In the genomic region with DNA sequence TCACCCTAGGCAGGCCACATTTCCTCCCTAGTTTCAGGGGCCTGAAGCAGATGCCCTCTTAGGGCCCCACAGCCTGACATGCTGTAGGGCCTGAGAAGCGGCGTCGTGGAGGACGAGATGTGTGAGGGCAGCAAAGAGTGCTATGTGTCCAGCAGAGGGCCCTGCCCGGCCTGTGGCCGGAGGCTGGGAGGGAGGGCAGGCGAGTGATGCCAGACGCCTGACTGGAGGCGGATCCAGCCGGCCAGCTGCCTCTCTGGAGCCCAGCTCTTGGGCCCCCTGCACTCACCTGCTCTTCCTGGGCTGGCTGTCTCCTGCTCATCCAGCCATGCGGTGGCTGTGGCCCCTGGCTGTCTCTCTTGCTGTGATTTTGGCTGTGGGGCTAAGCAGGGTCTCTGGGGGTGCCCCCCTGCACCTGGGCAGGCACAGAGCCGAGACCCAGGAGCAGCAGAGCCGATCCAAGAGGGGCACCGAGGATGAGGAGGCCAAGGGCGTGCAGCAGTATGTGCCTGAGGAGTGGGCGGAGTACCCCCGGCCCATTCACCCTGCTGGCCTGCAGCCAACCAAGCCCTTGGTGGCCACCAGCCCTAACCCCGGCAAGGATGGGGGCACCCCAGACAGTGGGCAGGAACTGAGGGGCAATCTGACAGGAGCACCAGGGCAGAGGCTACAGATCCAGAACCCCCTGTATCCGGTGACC, we compare ENCODE assay signal across 9 cellular contexts. TPM values are rescaled to one million over a fixed set of nuclear protein-coding genes. Genes with fewer than 3 reads are reported as not detected.
DNase-seq lines count a peak whose midpoint lies in the region; ATAC-seq, FAIRE-seq and TF ChIP-seq lines count a peak whose summit lies in the region.
"Had no signal": no experiment of that assay in that cellular context is flagged by ENCODE, and none has a peak within 500 bp of the region (broad histone marks: within the 10 kb centered on the region; RNA-seq: fewer than 3 reads in every experiment).

A gene with protein sequence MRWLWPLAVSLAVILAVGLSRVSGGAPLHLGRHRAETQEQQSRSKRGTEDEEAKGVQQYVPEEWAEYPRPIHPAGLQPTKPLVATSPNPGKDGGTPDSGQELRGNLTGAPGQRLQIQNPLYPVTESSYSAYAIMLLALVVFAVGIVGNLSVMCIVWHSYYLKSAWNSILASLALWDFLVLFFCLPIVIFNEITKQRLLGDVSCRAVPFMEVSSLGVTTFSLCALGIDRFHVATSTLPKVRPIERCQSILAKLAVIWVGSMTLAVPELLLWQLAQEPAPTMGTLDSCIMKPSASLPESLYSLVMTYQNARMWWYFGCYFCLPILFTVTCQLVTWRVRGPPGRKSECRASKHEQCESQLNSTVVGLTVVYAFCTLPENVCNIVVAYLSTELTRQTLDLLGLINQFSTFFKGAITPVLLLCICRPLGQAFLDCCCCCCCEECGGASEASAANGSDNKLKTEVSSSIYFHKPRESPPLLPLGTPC (plus strand): TSS at position 279 of the 697 bp plus-strand sequence. CDS start 47 bp downstream, at position 326.

- peak; percentile 65 for TF ChIP-seq CTCF in LNCaP clone FGC (IDR thresholded peaks at IDR 0.05; ENCODE audit: control insufficient read depth, extremely low read depth, insufficient read depth)
- peak; percentile 67 to 76 (median 70) for TF ChIP-seq CTCF in K562 (IDR thresholded peaks at IDR 0.05 in 2 of 3, conservative IDR thresholded peaks at IDR 0.05 in 1 of 3; ENCODE audit: insufficient read depth in 2 of 3, low read depth in 1 of 3, low read length in 3 of 3)
- peak; percentile 49 for TF ChIP-seq CTCF in kidney (IDR thresholded peaks at IDR 0.05; ENCODE audit: borderline replicate concordance, extremely low read depth, insufficient read depth)
- TF ChIP-seq CTCF in tibial nerve (IDR thresholded peaks at IDR 0.05), result peak; percentile 35 to 86 (median 79)

- no peak for TF ChIP-seq POLR2A in K562 (conservative IDR thresholded peaks at IDR 0.05)
- peak; percentile 24 to 60 for TF ChIP-seq POLR2A in tibial nerve (IDR thresholded peaks at IDR 0.05)
- no peak for TF ChIP-seq POLR2A in erythroblast (IDR thresholded peaks at IDR 0.05; ENCODE audit: low read length)

- H3K9me1 ChIP-seq in K562 (ENCODE audit: control insufficient read depth, insufficient read depth, low read length), result no peaks in the 10 kb centered on the region

- no peaks in the 10 kb centered on the region for H3K9me3 ChIP-seq in K562 (replicated peaks; ENCODE audit: control insufficient read depth, insufficient read depth, low read depth, low read length)
- no peaks in the 10 kb centered on the region for H3K9me3 ChIP-seq in kidney (ENCODE audit: control insufficient read depth in 1 of 2, low read length in 2 of 2)
- no peaks in the 10 kb centered on the region for H3K9me3 ChIP-seq in tibial nerve

- FAIRE-seq in K562 (lab: Jason Lieb, UNC), result no peak
- FAIRE-seq in kidney (lab: Jason Lieb, UNC), result no peak
- FAIRE-seq: keratinocyte had no signal

- TF ChIP-seq RAD21 in K562 (CRISPR knock-in tag; conservative IDR thresholded peaks at IDR 0.05 in 1 of 2, IDR thresholded peaks at IDR 0.05 in 1 of 2), result peak; percentile 21 to 63; a peak in 3 of 4 replicates

- no peak within 1 kb of the TSS for H2AFZ ChIP-seq in K562 (ENCODE audit: low read depth, low read length)

- POLR2A ChIA-PET in K562 (lab: Yijun Ruan, JAX), result interaction anchor here (0.5 to 2.5 kb wide), 7 partner anchors 9 to 258 kb away, joined by 3 to 9 read pairs (median 4); no protein-coding TSS in a partner anchor

- no peaks in the 10 kb centered on the region for H3K36me3 ChIP-seq in K562 (ENCODE audit: control insufficient read depth, insufficient read depth, low read length)
- H3K36me3 ChIP-seq in kidney (ENCODE audit: control insufficient read depth in 1 of 2, insufficient read depth in 2 of 2, low read length in 2 of 2), result no peaks in the 10 kb centered on the region
- peaks cover 0 to 3% (median 0%) of the 10 kb centered on the region in 3 donors for H3K36me3 ChIP-seq in tibial nerve

- H3K4me3 ChIP-seq in LNCaP clone FGC (ENCODE audit: low read depth, low read length), result no peak within 1 kb of the TSS
- no peak within 1 kb of the TSS for H3K4me3 ChIP-seq in K562
- no peak within 1 kb of the TSS for H3K4me3 ChIP-seq in kidney (ENCODE audit: low read length in 2 of 2)
- peak within 1 kb of the TSS; percentile 32 to 51 (median 40) for H3K4me3 ChIP-seq in tibial nerve

- CTCF ChIA-PET in K562 (lab: Yijun Ruan, JAX; ENCODE audit: low intra/inter-chr PET ratio), result interaction anchor here (1.0 to 1.6 kb wide), 3 partner anchors 114 to 227 kb away, joined by 3 to 9 read pairs (median 3); a partner anchor contains a TSS

- no TSS peak for BruUV-seq in K562 (replicated peaks; lab: Mats Ljungman, UMichigan)

- H3K4me2 ChIP-seq in K562 (ENCODE audit: insufficient read depth, low read length), result no peak within 1 kb of the TSS

- H3K27ac ChIP-seq in K562 (ENCODE audit: extremely low read depth, low read depth, low read length) (no peak within 1 kb of the TSS), kidney (ENCODE audit: low read depth in 2 of 2, low read length in 2 of 2) (no peak within 1 kb of the TSS), tibial nerve (peak within 1 kb of the TSS; percentile 80 to 98 (median 88))

- WGBS in K562 (ENCODE audit: insufficient coverage, low coverage, missing lambda C conversion rate), result 10% methylated on average over 19 of the region's 19 CpGs
- WGBS in tibial nerve, 2 donors, result 22 to 45% methylated on average over 10 to 18 of the region's 19 CpGs

- no peaks in the 10 kb centered on the region for H3K79me2 ChIP-seq in K562 (ENCODE audit: control insufficient read depth, insufficient read depth, low read length)

- H3K4me1 ChIP-seq in K562 (replicated peaks in 1 of 2; ENCODE audit: control insufficient read depth in 2 of 2, insufficient read depth in 2 of 2, low read length in 2 of 2), result peaks cover 9 to 17% of the 10 kb centered on the region in 2 experiments; a peak in 4 of 5 replicates
- no peaks in the 10 kb centered on the region for H3K4me1 ChIP-seq in kidney (ENCODE audit: control insufficient read depth in 1 of 2, insufficient read depth in 1 of 2, low read depth in 1 of 2, low read length in 2 of 2)
- H3K4me1 ChIP-seq in tibial nerve, result peaks cover 0 to 45% (median 9%) of the 10 kb centered on the region in 4 donors

- intact Hi-C loops in K562 (cut with micrococcal nuclease) (loop anchor here (1.0 kb wide), 1 partner anchor 13 kb away; no protein-coding TSS in a partner anchor), kidney (cut with DNase I) (no loop called here)

- peaks cover 13% of the 10 kb centered on the region; the same call in 1 of the 2 replicates for H4K20me1 ChIP-seq in K562 (replicated peaks; ENCODE audit: control insufficient read depth, insufficient read depth, low read length)

- H3K27me3 ChIP-seq in K562 (ENCODE audit: control insufficient read depth in 2 of 2, insufficient read depth in 2 of 2, low read length in 2 of 2) (peaks cover 38 to 67% of the 10 kb centered on the region in 2 experiments), tibial nerve (no peaks in the 10 kb centered on the region)

- H3K9ac ChIP-seq in K562 (ENCODE audit: insufficient read depth in 1 of 2, low read depth in 2 of 2, low read length in 2 of 2) (0 out of 4 replicates have a peak within 1 kb of the TSS, but pooled peaks of 1 of the 2 experiments have one; percentile 30), kidney (ENCODE audit: low read length in 2 of 2) (no peak within 1 kb of the TSS)

- DNase-seq in LNCaP clone FGC (ENCODE audit: low read depth), result no peak
- peak; percentile 62 to 72 (median 66) for DNase-seq in K562 (ENCODE audit: extremely low read depth in 1 of 4, low spot score in 3 of 4)
- no peak for DNase-seq in kidney
- peak; percentile 40 to 44 for DNase-seq in tibial nerve (ENCODE audit: low spot score in 2 of 2)
- no peak for DNase-seq in erythroblast (lab: John Stamatoyannopoulos, UW)
- no peak for DNase-seq in dedifferentiated amniotic fluid mesenchymal stem cell (ENCODE audit: extremely low spot score)
- DNase-seq in NCI-H1105 treated with DMSO at 0.1 percent for 48 hours (lab: John Stamatoyannopoulos, UW), result no peak
- DNase-seq: activated CD4-positive, alpha-beta T cell treated with anti-CD3 and anti-CD28 coated beads for 1 hour had no signal

- TF ChIP-seq EP300 in K562 (IDR thresholded peaks at IDR 0.05; ENCODE audit: low read length), result no peak
- peak in 1 of 2 donors; percentile 87 for TF ChIP-seq EP300 in tibial nerve (IDR thresholded peaks at IDR 0.05)

- in situ Hi-C loops in K562 (cut with MboI), result loop anchor here (5.0 kb wide), 2 partner anchors 120 to 230 kb away; no protein-coding TSS in a partner anchor

- peak; percentile 80 for ATAC-seq in K562

TF ChIP-seq in K562, 482 proteins besides CTCF, POLR2A, EP300 and RAD21 (continues in another document):
- no peak for TF ChIP-seq GATA2 (CRISPR knock-in tag; IDR thresholded peaks at IDR 0.05)

RNA-seq across cellular contexts. Expression of the gene that starts here (rescaled TPM):
- not detected in 2 replicates for total RNA-seq in K562 (2011; cell fraction: chromatin; rRNA removed; ENCODE audit: low replicate concordance)
- under 0.01 TPM in 2 replicates for total RNA-seq in K562 (2011; cell fraction: nucleolus; rRNA removed)
- not detected in 2 replicates for total RNA-seq in K562 (2011; cell fraction: nucleoplasm; rRNA removed)
- total RNA-seq in K562 (2014; rRNA removed) (not detected in 2 replicates), K562 (2014; rRNA removed; fragmentation: Illumina TruSeq; extraction: Trizol) (not detected in 2 replicates), K562 (2015; rRNA removed; fragmentation: Illumina TruSeq; extraction: Trizol) (not detected in 2 replicates), K562 (2021) (not detected in 2 replicates), kidney (0.13 TPM), tibial nerve (10 to 100 TPM; 13.8 to 26.3 (median 24.3) TPM)
- polyA plus RNA-seq in K562 (2011; rRNA removed) (0.01 TPM in 1 of 2 replicates, not detected in the other), K562 (2014; fragmentation: Illumina TruSeq; extraction: Trizol) (not detected in 2 replicates), K562 (2014; fragmentation: Nextera tagmentation; extraction: Ambion mirVana) (not detected), K562 (2014; rRNA removed) (not detected in 2 replicates), kidney (ENCODE audit: insufficient read depth, low read depth, low replicate concordance) (not detected)
- 0.01 TPM in 1 of 2 replicates, not detected in the other for polyA plus RNA-seq in K562 (2011; cell fraction: cytosol; rRNA removed)
- polyA plus RNA-seq in K562 (2011; cell fraction: nucleus; rRNA removed), result 0.01 TPM in 1 of 2 replicates, not detected in the other
- polyA plus RNA-seq in K562 (2012), result 0.07 TPM in 2 replicates
- not detected in 2 replicates for polyA minus RNA-seq in K562 (2011; rRNA and poly(A)+ RNA removed)
- polyA minus RNA-seq in K562 (2011; cell fraction: cytosol; rRNA and poly(A)+ RNA removed), result not detected in 2 replicates
- polyA minus RNA-seq in K562 (2011; cell fraction: nucleus; rRNA and poly(A)+ RNA removed), result not detected in 2 replicates
- polyA plus RNA-seq: keratinocyte had no signal

Comparison
In these comparisons a context has a peak if more than half of its experiments do, and no peak if none do; other contexts are left out.
1. RNA of the gene that starts here (total RNA-seq): 13.8 to 26.3 TPM in tibial nerve; 0.13 TPM in kidney (single experiment) and under 0.01 TPM in K562; every median in the first group is over 10 times any median in the second.
2. Peak in DNase-seq and ATAC-seq in K562; RNA of the gene not detected or under 1 TPM.
3. DNase-seq: peak in tibial nerve (2 of 2); none in LNCaP clone FGC (single experiment), kidney (single experiment), erythroblast (0 of 2), dedifferentiated amniotic fluid mesenchymal stem cell (single experiment) and NCI-H1105 treated with DMSO at 0.1 percent for 48 hours (single experiment).
4. H3K4me3 ChIP-seq: peak in tibial nerve (4 of 4); none in LNCaP clone FGC (single experiment), K562 (single experiment) and kidney (0 of 2).
5. H3K27ac ChIP-seq: peak in tibial nerve (4 of 4); none in K562 (single experiment) and kidney (0 of 2).
6. POLR2A ChIP-seq: peak in tibial nerve (2 of 2); none in K562 (single experiment) and erythroblast (single experiment).
7. Peak in every context shown above with its lines, with median percentiles within 50 percentile points of each other: CTCF ChIP-seq.